ENCODE assay signal across 11 cellular contexts in genomic region chr1:190759807-190760206, GRCh38.
DNase-seq lines count a peak whose midpoint lies in the region; ATAC-seq and TF ChIP-seq lines count a peak whose summit lies in the region.
"Had no signal": no experiment of that assay in that cellular context is flagged by ENCODE, and none has a peak within 500 bp of the region (broad histone marks: within the 10 kb centered on the region; RNA-seq: fewer than 3 reads in every experiment).

No MANE protein-coding gene starts in this region.

- POLR2A ChIA-PET in activated CD8-positive, alpha-beta T cell treated with anti-CD3 and anti-CD28 coated beads, Interleukin-2, amount 10 ng/mL, durations not matched to agents 7 days and 5 days (lab: Charles Lee): no interaction called here

- H3K9me3 Mint-ChIP-seq in activated CD8-positive, alpha-beta T cell treated with anti-CD3 and anti-CD28 coated beads, Interleukin-2, amount 10 ng/mL, durations not matched to agents 7 days and 5 days (ENCODE audit: insufficient read depth): peaks cover 3% of the 10 kb centered on the region

- H3K27me3 Mint-ChIP-seq in activated CD8-positive, alpha-beta T cell treated with anti-CD3 and anti-CD28 coated beads, Interleukin-2, amount 10 ng/mL, durations not matched to agents 7 days and 5 days (ENCODE audit: low read depth): no peaks in the 10 kb centered on the region
- H3K27me3 Mint-ChIP-seq: stimulated activated naive CD8-positive, alpha-beta T cell treated with anti-CD3 and anti-CD28 coated beads, Interleukin-15, Interleukin-2, amounts not matched to agents 100 ng/mL and 50 ng/mL, for 24 hours had no signal

- DNase-seq in inferior parietal cortex (ENCODE audit: extremely low spot score) (peak; percentile 13), upper lobe of right lung (no peak), NCI-H524 treated with DMSO at 0.1 percent for 48 hours (lab: John Stamatoyannopoulos, UW) (no peak)
- DNase-seq in activated CD8-positive, alpha-beta T cell treated with anti-CD3 and anti-CD28 coated beads, Interleukin-2, amount 10 ng/mL, durations not matched to agents 7 days and 5 days: no peak
- no peak for DNase-seq in NK-92 treated with Interleukin-12 subunit alpha and Interleukin-12 subunit beta, amount 100 ng/mL, for 24 hours (lab: John Stamatoyannopoulos, UW)
- DNase-seq: activated naive CD4-positive, alpha-beta T cell treated with Interleukin-2 at 50 U/mL for 16 hours had no signal

- no peaks in the 10 kb centered on the region for H3K9me3 ChIP-seq in upper lobe of right lung

- H3K27me3 ChIP-seq in upper lobe of right lung: no peaks in the 10 kb centered on the region

- TF ChIP-seq CTCF in upper lobe of right lung (IDR thresholded peaks at IDR 0.05): no peak

- H3K27ac Mint-ChIP-seq in activated CD8-positive, alpha-beta T cell treated with anti-CD3 and anti-CD28 coated beads, Interleukin-2, amount 10 ng/mL, durations not matched to agents 7 days and 5 days: no peak overlapping the region
- H3K27ac Mint-ChIP-seq: stimulated activated naive CD8-positive, alpha-beta T cell treated with anti-CD3 and anti-CD28 coated beads, Interleukin-15, Interleukin-2, amounts not matched to agents 100 ng/mL and 50 ng/mL, for 24 hours had no signal

- CTCF ChIA-PET in activated CD8-positive, alpha-beta T cell treated with anti-CD3 and anti-CD28 coated beads, Interleukin-2, amount 10 ng/mL, durations not matched to agents 7 days and 5 days (lab: Charles Lee): no interaction called here

- peak; percentile 95 for ATAC-seq in GM19023 (IDR thresholded peaks at IDR 0.05; ENCODE audit: unreplicated experiment)
- ATAC-seq in HG02759 (IDR thresholded peaks at IDR 0.05; ENCODE audit: unreplicated experiment): peak; percentile 96
- ATAC-seq in HG03558 (IDR thresholded peaks at IDR 0.05; ENCODE audit: extremely low read depth, unreplicated experiment): peak; percentile 72
- no peak for ATAC-seq in activated CD8-positive, alpha-beta T cell treated with anti-CD3 and anti-CD28 coated beads, Interleukin-2, amount 10 ng/mL, durations not matched to agents 7 days and 5 days
- no peak for ATAC-seq in upper lobe of right lung

- H3K36me3 Mint-ChIP-seq in activated CD8-positive, alpha-beta T cell treated with anti-CD3 and anti-CD28 coated beads, Interleukin-2, amount 10 ng/mL, durations not matched to agents 7 days and 5 days (ENCODE audit: low read depth): no peaks in the 10 kb centered on the region

- no peak overlapping the region for H3K4me3 Mint-ChIP-seq in activated CD8-positive, alpha-beta T cell treated with anti-CD3 and anti-CD28 coated beads, Interleukin-2, amount 10 ng/mL, durations not matched to agents 7 days and 5 days
- H3K4me3 Mint-ChIP-seq: stimulated activated naive CD8-positive, alpha-beta T cell treated with anti-CD3 and anti-CD28 coated beads, Interleukin-15, Interleukin-2, amounts not matched to agents 100 ng/mL and 50 ng/mL, for 24 hours had no signal

- H3K36me3 ChIP-seq in upper lobe of right lung: no peaks in the 10 kb centered on the region

- intact Hi-C loops in upper lobe of right lung (cut with DNase I): no loop called here

- no peak overlapping the region for H3K4me3 ChIP-seq in upper lobe of right lung
- H3K4me3 ChIP-seq: smooth muscle cell had no signal

- H3K4me1 ChIP-seq in upper lobe of right lung: no peaks in the 10 kb centered on the region

- no peaks in the 10 kb centered on the region for H3K4me1 Mint-ChIP-seq in activated CD8-positive, alpha-beta T cell treated with anti-CD3 and anti-CD28 coated beads, Interleukin-2, amount 10 ng/mL, durations not matched to agents 7 days and 5 days (ENCODE audit: low read depth)

- no peak overlapping the region for H3K27ac ChIP-seq in upper lobe of right lung

Comparison
In these comparisons a context has a peak if more than half of its experiments do, and no peak if none do; other contexts are left out.
1. ATAC-seq: peak in GM19023 (single experiment), HG02759 (single experiment) and HG03558 (single experiment); none in activated CD8-positive, alpha-beta T cell treated with anti-CD3 and anti-CD28 coated beads, Interleukin-2, amount 10 ng/mL, durations not matched to agents 7 days and 5 days (single experiment) and upper lobe of right lung (single experiment).